Comparison of ENCODE assay signal across 8 cellular contexts in genomic region chr7:143620646-143621045, GRCh38. TPM values are rescaled to one million over a fixed set of nuclear protein-coding genes. Genes with fewer than 3 reads are reported as not detected.
DNase-seq lines count a peak whose midpoint lies in the region; ATAC-seq, FAIRE-seq and TF ChIP-seq lines count a peak whose summit lies in the region.
"Not testable (repeated sequence)": the region's sequence is repeated elsewhere in the genome, so short reads cannot be mapped to it uniquely, and the experiment has no call there.

TCAF2 (plus strand) TSS chr7:143620974.

- peak within 1 kb of the TSS; percentile 14; the same call in 1 of the 2 replicates for H3K4me3 ChIP-seq in GM06990 (replicated peaks; ENCODE audit: low read depth, low read length)
- H3K4me3 ChIP-seq in ovary = not testable (repeated sequence)

- not testable (repeated sequence) for TF ChIP-seq EP300 in ovary (IDR thresholded peaks at IDR 0.05)

- not testable (repeated sequence) for TF ChIP-seq POLR2A in ovary (IDR thresholded peaks at IDR 0.05)

- FAIRE-seq in RCC 7860 (lab: Jason Lieb, UNC) = peak; percentile 20

- intact Hi-C loops in ovary (cut with DNase I) = not testable (repeated sequence)

- H3K4me1 Mint-ChIP-seq in effector memory CD8-positive, alpha-beta T cell (ENCODE audit: low read depth in 2 of 2) = not testable (repeated sequence)

- not testable (repeated sequence) for H3K4me3 Mint-ChIP-seq in effector memory CD8-positive, alpha-beta T cell

- not testable (repeated sequence) for H3K27me3 Mint-ChIP-seq in effector memory CD8-positive, alpha-beta T cell

- H3K27me3 ChIP-seq in GM06990 (replicated peaks; ENCODE audit: control insufficient read depth, insufficient read depth, low read length); ovary: not testable (repeated sequence)

- TF ChIP-seq CTCF in GM06990 (IDR thresholded peaks at IDR 0.05; ENCODE audit: insufficient read depth, low read length, poor library complexity, severe bottlenecking); ovary (IDR thresholded peaks at IDR 0.05): not testable (repeated sequence)

- WGBS in ovary, 3 donors = 0% methylated on average over 19 of the region's 38 CpGs; no CpG with 5 or more reads in 2 of the 3 donors

- not testable (repeated sequence) for H3K9me3 ChIP-seq in ovary

- not testable (repeated sequence) for H3K36me3 Mint-ChIP-seq in effector memory CD8-positive, alpha-beta T cell (ENCODE audit: insufficient read depth)

- H3K27ac Mint-ChIP-seq in effector memory CD8-positive, alpha-beta T cell = not testable (repeated sequence)

- H3K9me3 Mint-ChIP-seq in effector memory CD8-positive, alpha-beta T cell = not testable (repeated sequence)

- H3K36me3 ChIP-seq in GM06990 (ENCODE audit: control insufficient read depth, insufficient read depth, low read length); ovary: not testable (repeated sequence)

- DNase-seq in GM06990 (ENCODE audit: extremely low read depth, insufficient read length); RCC 7860 (ENCODE audit: low spot score): not testable (repeated sequence)
- DNase-seq in activated T-cell treated with anti-CD3 and anti-CD28 coated beads for 4 hours (peak; percentile 58), ovary (peak in 3 of 5 donors; percentile 59 to 85 (median 68))
- DNase-seq in effector memory CD8-positive, alpha-beta T cell = peak; percentile 54 to 68 (median 62)
- peak; percentile 40 to 43 for DNase-seq in stimulated activated CD8-positive, alpha-beta memory T cell treated with anti-CD3 and anti-CD28 coated beads, Interleukin-7, amount 100 ng/mL, for 48 hours (ENCODE audit: extremely low read depth in 1 of 2, low read depth in 1 of 2)

- not testable (repeated sequence) for H3K4me1 ChIP-seq in ovary (ENCODE audit: insufficient read depth)

- not testable (repeated sequence) for H3K27ac ChIP-seq in ovary

- ATAC-seq in GM19468 (IDR thresholded peaks at IDR 0.05; ENCODE audit: extremely low read depth, unreplicated experiment) (peak; percentile 85), HG02973 (IDR thresholded peaks at IDR 0.05; ENCODE audit: unreplicated experiment) (peak; percentile 82)
- peak; percentile 76 for ATAC-seq in effector memory CD8-positive, alpha-beta T cell (replicated peaks)

RNA-seq across cellular contexts. Expression of gene TCAF2, which starts in this region (rescaled TPM):
- 1 to 10 TPM; 1.0 to 3.2 (median 2.1) TPM for total RNA-seq in ovary
- polyA plus RNA-seq in ovary = 1 to 10 TPM; 2.3 to 2.4 TPM
